In genomic region chr11:32893947-32894827, GRCh38 we compare ENCODE assay signal across 8 cellular contexts. TPM values are rescaled to one million over a fixed set of nuclear protein-coding genes. Genes with fewer than 3 reads are reported as not detected.
A peak's percentile ranks its signal among the peaks of the same experiment; 100 is the strongest.
DNase-seq lines count a peak whose midpoint lies in the region; ATAC-seq, FAIRE-seq and TF ChIP-seq lines count a peak whose summit lies in the region.

No MANE protein-coding gene starts in this region.

- H3K27ac Mint-ChIP-seq in activated CD8-positive, alpha-beta memory T cell treated with anti-CD3 and anti-CD28 coated beads, Interleukin-2, amount 10 ng/mL, durations not matched to agents 7 days and 5 days, result peak overlapping the region; percentile 90
- H3K27ac Mint-ChIP-seq in brain, result peak overlapping the region; percentile 96 to 100 (median 99)

- TF ChIP-seq CTCF in brain (conservative IDR thresholded peaks at IDR 0.05), result no peak

- CTCF ChIA-PET in activated CD8-positive, alpha-beta memory T cell treated with anti-CD3 and anti-CD28 coated beads, Interleukin-2, amount 10 ng/mL, durations not matched to agents 7 days and 5 days (lab: Charles Lee), result interaction anchor here (0.6 to 1.7 kb wide), 10 partner anchors 9 to 1468 kb away, joined by 3 to 7 read pairs (median 3); no protein-coding TSS in a partner anchor

- ATAC-seq in activated CD8-positive, alpha-beta memory T cell treated with anti-CD3 and anti-CD28 coated beads, Interleukin-2, amount 10 ng/mL, durations not matched to agents 7 days and 5 days, result peak; percentile 10
- ATAC-seq in HG02763 (IDR thresholded peaks at IDR 0.05; ENCODE audit: unreplicated experiment), result no peak

- no peaks in the 10 kb centered on the region for H3K27me3 ChIP-seq in iPS DF 6.9 (ENCODE audit: control insufficient read depth, insufficient read depth, low read length)

- 0 out of 2 replicates have a peak, but pooled peaks cover 4% of the 10 kb centered on the region for H3K4me1 ChIP-seq in iPS DF 6.9 (ENCODE audit: control insufficient read depth, insufficient read depth, low read length)

- peaks cover 13% of the 10 kb centered on the region for H3K27me3 Mint-ChIP-seq in activated CD8-positive, alpha-beta memory T cell treated with anti-CD3 and anti-CD28 coated beads, Interleukin-2, amount 10 ng/mL, durations not matched to agents 7 days and 5 days
- H3K27me3 Mint-ChIP-seq in brain, result peaks cover 11% of the 10 kb centered on the region

- no peak overlapping the region for H3K27ac ChIP-seq in iPS DF 6.9 (ENCODE audit: low read length)

- peaks cover 28% of the 10 kb centered on the region for H3K4me1 Mint-ChIP-seq in activated CD8-positive, alpha-beta memory T cell treated with anti-CD3 and anti-CD28 coated beads, Interleukin-2, amount 10 ng/mL, durations not matched to agents 7 days and 5 days
- peaks cover 59% of the 10 kb centered on the region for H3K4me1 Mint-ChIP-seq in brain

- WGBS in iPS DF 6.9 (ENCODE audit: insufficient coverage, insufficient read length), result no CpG with 5 or more reads among the region's 21 CpGs

- peak; percentile 44 for DNase-seq in activated CD8-positive, alpha-beta memory T cell treated with anti-CD3 and anti-CD28 coated beads, Interleukin-2, amount 10 ng/mL, durations not matched to agents 7 days and 5 days
- DNase-seq in activated CD8-positive, alpha-beta memory T cell treated with anti-CD3 and anti-CD28 coated beads, Interleukin-2, amount 50 U/mL, for 4 hours, result no peak
- DNase-seq in Kasumi-1 (lab: John Stamatoyannopoulos, UW), result peak; percentile 79 to 80
- peak; percentile 66 for DNase-seq in RCC 7860 (ENCODE audit: low spot score)
- DNase-seq in iPS DF 6.9 (ENCODE audit: low read depth, low spot score), result no peak
- peak; percentile 89 for DNase-seq in renal cortical epithelial cell (ENCODE audit: low read depth)

- H3K36me3 ChIP-seq in iPS DF 6.9 (ENCODE audit: control insufficient read depth, insufficient read depth, low read length), result peaks cover 2% of the 10 kb centered on the region; the same call in 1 of the 2 replicates

- H3K36me3 Mint-ChIP-seq in activated CD8-positive, alpha-beta memory T cell treated with anti-CD3 and anti-CD28 coated beads, Interleukin-2, amount 10 ng/mL, durations not matched to agents 7 days and 5 days, result peaks cover 6% of the 10 kb centered on the region
- peaks cover 25% of the 10 kb centered on the region for H3K36me3 Mint-ChIP-seq in brain

- H3K4me3 Mint-ChIP-seq in activated CD8-positive, alpha-beta memory T cell treated with anti-CD3 and anti-CD28 coated beads, Interleukin-2, amount 10 ng/mL, durations not matched to agents 7 days and 5 days, result peak overlapping the region; percentile 95
- peak overlapping the region; percentile 94 to 100 (median 95) for H3K4me3 Mint-ChIP-seq in brain

- H3K9me3 Mint-ChIP-seq in activated CD8-positive, alpha-beta memory T cell treated with anti-CD3 and anti-CD28 coated beads, Interleukin-2, amount 10 ng/mL, durations not matched to agents 7 days and 5 days (ENCODE audit: low read depth), result no peaks in the 10 kb centered on the region
- peaks cover 0 to 3% (median 0%) of the 10 kb centered on the region in 5 experiments for H3K9me3 Mint-ChIP-seq in brain

- H3K4me3 ChIP-seq in iPS DF 6.9 (ENCODE audit: low read length), result peak overlapping the region; percentile 59

- H3K9me3 ChIP-seq in iPS DF 6.9 (ENCODE audit: control insufficient read depth, insufficient read depth, low read length), result no peaks in the 10 kb centered on the region

- peak; percentile 87 for FAIRE-seq in RCC 7860 (lab: Jason Lieb, UNC)

RNA-seq across cellular contexts. Expression of gene QSER1, which starts 1.6 kb away (rescaled TPM):
- total RNA-seq in activated CD8-positive, alpha-beta memory T cell treated with anti-CD3 and anti-CD28 coated beads, Interleukin-2, amount 10 ng/mL, durations not matched to agents 7 days and 5 days, result 10 to 100 TPM in 1 of 2 experiments, 1 to 10 TPM in 1; 8.0 to 11.6 TPM
- 8.6 TPM for polyA plus RNA-seq in brain (ENCODE audit: insufficient read depth, low read depth, low replicate concordance)
- total RNA-seq in renal cortical epithelial cell, result 17.7 and 43.9 TPM in 2 replicates

Comparison
In these comparisons a context has a peak if more than half of its experiments do, and no peak if none do; other contexts are left out.
1. DNase-seq: peak in activated CD8-positive, alpha-beta memory T cell treated with anti-CD3 and anti-CD28 coated beads, Interleukin-2, amount 10 ng/mL, durations not matched to agents 7 days and 5 days (single experiment), Kasumi-1 (2 of 2), RCC 7860 (single experiment) and renal cortical epithelial cell (single experiment); none in activated CD8-positive, alpha-beta memory T cell treated with anti-CD3 and anti-CD28 coated beads, Interleukin-2, amount 50 U/mL, for 4 hours (single experiment) and iPS DF 6.9 (single experiment).